Comparison of ENCODE assay signal across 1 cellular context in genomic region chr1:183635112-183635605, GRCh38.
TF ChIP-seq lines count a peak whose summit lies in the region.

No MANE protein-coding gene starts in this region.

TF ChIP-seq in GM23338, 12 proteins besides CTCF, POLR2A, EP300 and RAD21 (continued from another document):
- TF ChIP-seq ETS1 (IDR thresholded peaks at IDR 0.05), result no peak
- TF ChIP-seq STAT1 (IDR thresholded peaks at IDR 0.05; ENCODE audit: unreplicated experiment), result no peak
- TF ChIP-seq ZNF114 (CRISPR knock-in tag; IDR thresholded peaks at IDR 0.05), result no peak
- no peak for TF ChIP-seq CREB1 (CRISPR knock-in tag; IDR thresholded peaks at IDR 0.05; ENCODE audit: low read depth)
- TF ChIP-seq EZH2phosphoT487 (IDR thresholded peaks at IDR 0.05; ENCODE audit: unreplicated experiment), result no peak
- no peak for TF ChIP-seq POLR2AphosphoS5 (IDR thresholded peaks at IDR 0.05; ENCODE audit: low read depth)
- TF ChIP-seq NANOG (IDR thresholded peaks at IDR 0.05; ENCODE audit: borderline replicate concordance), result no peak
- TF ChIP-seq ZNF462 (CRISPR knock-in tag; IDR thresholded peaks at IDR 0.05), result no peak
- no peak for TF ChIP-seq JUNB (IDR thresholded peaks at IDR 0.05; ENCODE audit: unreplicated experiment)
TF ChIP-seq in GM23338: peak in this region for 0.
